25 cellular contexts compared by ENCODE assay signal in genomic region chr3:156608601-156609000, GRCh38. TPM values are rescaled to one million over a fixed set of nuclear protein-coding genes. Genes with fewer than 3 reads are reported as not detected.
DNase-seq lines count a peak whose midpoint lies in the region; ATAC-seq, FAIRE-seq and TF ChIP-seq lines count a peak whose summit lies in the region.
"Had no signal": no experiment of that assay in that cellular context is flagged by ENCODE, and none has a peak within 500 bp of the region (broad histone marks: within the 10 kb centered on the region; RNA-seq: fewer than 3 reads in every experiment).

No MANE protein-coding gene starts in this region.

- TF ChIP-seq RAD21 in K562 (CRISPR knock-in tag; conservative IDR thresholded peaks at IDR 0.05 in 1 of 2, IDR thresholded peaks at IDR 0.05 in 1 of 2), result no peak

- H3K9me3 ChIP-seq in mammary epithelial cell (replicated peaks; ENCODE audit: insufficient read depth, low read length) (no peaks in the 10 kb centered on the region), K562 (replicated peaks; ENCODE audit: control insufficient read depth, insufficient read depth, low read depth, low read length) (no peaks in the 10 kb centered on the region), testis (no peaks in the 10 kb centered on the region)
- H3K9me3 ChIP-seq: HAP-1 had no signal

- TF ChIP-seq POLR2A in K562 (conservative IDR thresholded peaks at IDR 0.05) (no peak), testis (IDR thresholded peaks at IDR 0.05) (no peak)

- no peak overlapping the region for H2AK5ac ChIP-seq in mesendoderm (ENCODE audit: low read length)

- H3K27me3 Mint-ChIP-seq in MCF 10A (ENCODE audit: insufficient read depth, unreplicated experiment), result no peaks in the 10 kb centered on the region
- H3K27me3 Mint-ChIP-seq in effector memory CD8-positive, alpha-beta T cell, result peaks cover 8 to 27% of the 10 kb centered on the region in 2 donors

- intact Hi-C loops in mammary epithelial cell (cut with micrococcal nuclease) (no loop called here), MCF 10A (cut with micrococcal nuclease) (no loop called here), K562 (cut with micrococcal nuclease) (no loop called here), testis (cut with DNase I; ENCODE audit: low total_unique reads) (no loop called here)

- no peak for FAIRE-seq in K562 (lab: Jason Lieb, UNC)
- FAIRE-seq: D721Med, GM19239, HTR-8/SVneo, RCC 7860 had no signal

- in situ Hi-C loops in mammary epithelial cell (cut with MboI; ENCODE audit: low sequenced_read_pairs in 2 of 2), result no loop called here
- in situ Hi-C loops in K562 (cut with MboI), result no loop called here

- DNase-seq in mammary epithelial cell (no peak), MCF 10A (ENCODE audit: unreplicated experiment) (no peak), K562 (ENCODE audit: extremely low read depth in 1 of 4, low spot score in 3 of 4) (no peak), mesendoderm (no peak), testis (no peak), foreskin fibroblast (no peak), COR-L47 (lab: John Stamatoyannopoulos, UW) (no peak)
- no peak for DNase-seq in effector memory CD8-positive, alpha-beta T cell
- DNase-seq: AML-193, C1 segment of cervical spinal cord, DMS53, GF-D8, IMR-90, NCI-H1694, NCI-H2081, NCI-H2171, NCI-H524 treated with DMSO at 0.1 percent for 48 hours, NCI-H82, Right ventricle myocardium superior had no signal

- no peak overlapping the region for H3K4ac ChIP-seq in mesendoderm (ENCODE audit: low read depth, low read length)

- no peak for TF ChIP-seq EP300 in K562 (IDR thresholded peaks at IDR 0.05; ENCODE audit: low read length)

- ATAC-seq in K562, result no peak
- ATAC-seq in effector memory CD8-positive, alpha-beta T cell (replicated peaks), result no peak

- no peaks in the 10 kb centered on the region for H3K36me3 ChIP-seq in mammary epithelial cell (ENCODE audit: insufficient read depth, low read length)
- H3K36me3 ChIP-seq in K562 (ENCODE audit: control insufficient read depth, insufficient read depth, low read length), result no peaks in the 10 kb centered on the region
- H3K36me3 ChIP-seq in mesendoderm (ENCODE audit: control insufficient read depth, insufficient read depth, low read length), result no peaks in the 10 kb centered on the region
- no peaks in the 10 kb centered on the region for H3K36me3 ChIP-seq in testis (ENCODE audit: low read depth, missing control alignments)
- H3K36me3 ChIP-seq: HAP-1 had no signal

- no TSS peak for BruUV-seq in mammary epithelial cell (replicated peaks; lab: Mats Ljungman, UMichigan)
- no TSS peak for BruUV-seq in MCF 10A (replicated peaks; lab: Mats Ljungman, UMichigan)
- no TSS peak for BruUV-seq in K562 (replicated peaks; lab: Mats Ljungman, UMichigan)

- TF ChIP-seq CTCF in mammary epithelial cell (conservative IDR thresholded peaks at IDR 0.05 in 1 of 2, IDR thresholded peaks at IDR 0.05 in 1 of 2; ENCODE audit: extremely low read depth in 1 of 2, insufficient read depth in 1 of 2, low read depth in 1 of 2, low read length in 2 of 2) (no peak), MCF 10A (IDR thresholded peaks at IDR 0.05; ENCODE audit: unreplicated experiment) (no peak), K562 (IDR thresholded peaks at IDR 0.05 in 2 of 3, conservative IDR thresholded peaks at IDR 0.05 in 1 of 3; ENCODE audit: insufficient read depth in 2 of 3, low read depth in 1 of 3, low read length in 3 of 3) (no peak), testis (IDR thresholded peaks at IDR 0.05) (no peak), foreskin fibroblast (IDR thresholded peaks at IDR 0.05; ENCODE audit: low read depth, low read length) (no peak)

- no peaks in the 10 kb centered on the region for H3K4me1 ChIP-seq in mammary epithelial cell (ENCODE audit: insufficient read depth, low read length)
- H3K4me1 ChIP-seq in K562 (replicated peaks in 1 of 2; ENCODE audit: control insufficient read depth in 2 of 2, insufficient read depth in 2 of 2, low read length in 2 of 2), result peaks cover 18 to 23% of the 10 kb centered on the region in 2 experiments
- H3K4me1 ChIP-seq in mesendoderm (ENCODE audit: control insufficient read depth, low read depth, low read length), result no peaks in the 10 kb centered on the region
- H3K4me1 ChIP-seq in testis, result peaks cover 21% of the 10 kb centered on the region

- H2BK120ac ChIP-seq in mesendoderm (ENCODE audit: low read depth, low read length), result peak overlapping the region; percentile 78

- H4K8ac ChIP-seq in mesendoderm (ENCODE audit: low read depth, low read length), result no peak overlapping the region

- H3K9ac ChIP-seq in mammary epithelial cell (ENCODE audit: insufficient read depth, low read length) (no peak overlapping the region), K562 (ENCODE audit: insufficient read depth in 1 of 2, low read depth in 2 of 2, low read length in 2 of 2) (no peak overlapping the region), mesendoderm (ENCODE audit: low read length) (no peak overlapping the region)

- H3K9me3 Mint-ChIP-seq in MCF 10A (ENCODE audit: unreplicated experiment), result no peaks in the 10 kb centered on the region
- H3K9me3 Mint-ChIP-seq in effector memory CD8-positive, alpha-beta T cell, result no peaks in the 10 kb centered on the region

- H3K79me2 ChIP-seq in mammary epithelial cell (ENCODE audit: insufficient read depth, low read length), result no peaks in the 10 kb centered on the region
- no peaks in the 10 kb centered on the region for H3K79me2 ChIP-seq in K562 (ENCODE audit: control insufficient read depth, insufficient read depth, low read length)
- no peaks in the 10 kb centered on the region for H3K79me2 ChIP-seq in mesendoderm (ENCODE audit: control insufficient read depth, insufficient read depth, low read length)

- no peaks in the 10 kb centered on the region for H3K27me3 ChIP-seq in mammary epithelial cell (ENCODE audit: insufficient read depth, low read length)
- no peaks in the 10 kb centered on the region for H3K27me3 ChIP-seq in K562 (ENCODE audit: control insufficient read depth in 2 of 2, insufficient read depth in 2 of 2, low read length in 2 of 2)
- no peaks in the 10 kb centered on the region for H3K27me3 ChIP-seq in mesendoderm (ENCODE audit: insufficient read depth, low read length, poor library complexity)
- H3K27me3 ChIP-seq in testis, result no peaks in the 10 kb centered on the region

- no peak overlapping the region for H2BK15ac ChIP-seq in mesendoderm (replicated peaks; ENCODE audit: low read depth)

- H3K56ac ChIP-seq in mesendoderm (ENCODE audit: low read length), result no peak overlapping the region

- H4K20me1 ChIP-seq in mammary epithelial cell (ENCODE audit: insufficient read depth, low read length) (no peaks in the 10 kb centered on the region), K562 (replicated peaks; ENCODE audit: control insufficient read depth, insufficient read depth, low read length) (no peaks in the 10 kb centered on the region)

- POLR2A ChIA-PET in MCF 10A (lab: Yijun Ruan, JAX), result interaction anchor here (1.2 kb wide), 1 partner anchor 11 kb away, joined by 3 read pairs; no protein-coding TSS in a partner anchor
- POLR2A ChIA-PET in K562 (lab: Yijun Ruan, JAX), result no interaction called here

- no peaks in the 10 kb centered on the region for H3K9me1 ChIP-seq in K562 (ENCODE audit: control insufficient read depth, insufficient read depth, low read length)

- no peaks in the 10 kb centered on the region for H3K36me3 Mint-ChIP-seq in MCF 10A (ENCODE audit: insufficient read depth, unreplicated experiment)
- no peaks in the 10 kb centered on the region for H3K36me3 Mint-ChIP-seq in effector memory CD8-positive, alpha-beta T cell (ENCODE audit: insufficient read depth)

- H3K4me2 ChIP-seq in mammary epithelial cell (ENCODE audit: insufficient read depth, low read depth, low read length) (no peak overlapping the region), K562 (ENCODE audit: insufficient read depth, low read length) (no peak overlapping the region), mesendoderm (ENCODE audit: low read length) (no peak overlapping the region)

- H2BK5ac ChIP-seq in mesendoderm (ENCODE audit: low read length), result no peak overlapping the region

- no peak overlapping the region for H3K18ac ChIP-seq in mesendoderm (ENCODE audit: low read length)

- peaks cover 13% of the 10 kb centered on the region for H3K4me1 Mint-ChIP-seq in MCF 10A (ENCODE audit: insufficient read depth, unreplicated experiment)
- H3K4me1 Mint-ChIP-seq in effector memory CD8-positive, alpha-beta T cell (ENCODE audit: low read depth in 2 of 2), result peaks cover 4 to 8% of the 10 kb centered on the region in 2 donors

- no peaks in the 10 kb centered on the region for H3K79me1 ChIP-seq in mesendoderm (ENCODE audit: low read length)

- H2AFZ ChIP-seq in mammary epithelial cell (ENCODE audit: low read depth, low read length) (peak overlapping the region; percentile 16), K562 (ENCODE audit: low read depth, low read length) (peak overlapping the region; percentile 58)

- H3K23ac ChIP-seq in mesendoderm (ENCODE audit: low read length), result no peak overlapping the region

- H3K4me3 Mint-ChIP-seq in MCF 10A (ENCODE audit: unreplicated experiment), result no peak overlapping the region
- H3K4me3 Mint-ChIP-seq in effector memory CD8-positive, alpha-beta T cell, result no peak overlapping the region

- H3K4me3 ChIP-seq in mammary epithelial cell (replicated peaks in 1 of 3; ENCODE audit: insufficient read depth in 1 of 3, low read depth in 2 of 3, low read length in 3 of 3) (no peak overlapping the region), K562 (no peak overlapping the region), mesendoderm (ENCODE audit: low read length) (no peak overlapping the region), testis (no peak overlapping the region), foreskin fibroblast (ENCODE audit: low read depth in 1 of 2, low read length in 2 of 2) (no peak overlapping the region)
- H3K4me3 ChIP-seq: HAP-1 had no signal

- no peak overlapping the region for H3K27ac ChIP-seq in mammary epithelial cell (ENCODE audit: insufficient read depth, low read depth, low read length)
- H3K27ac ChIP-seq in K562 (ENCODE audit: extremely low read depth, low read depth, low read length), result no peak overlapping the region
- no peak overlapping the region for H3K27ac ChIP-seq in mesendoderm (ENCODE audit: low read depth, low read length)
- H3K27ac ChIP-seq in testis, result peak overlapping the region; percentile 26 to 55
- H3K27ac ChIP-seq: 22Rv1 had no signal

- no peak overlapping the region for H3K27ac Mint-ChIP-seq in MCF 10A (ENCODE audit: low read depth, unreplicated experiment)
- H3K27ac Mint-ChIP-seq in effector memory CD8-positive, alpha-beta T cell, result no peak overlapping the region

- CTCF ChIA-PET in mammary epithelial cell (lab: Charles Lee; ENCODE audit: low non-redundant PET) (no interaction called here), MCF 10A (lab: Yijun Ruan, JAX) (interaction anchor here (0.6 kb wide), 1 partner anchor 35 kb away, joined by 3 read pairs; no protein-coding TSS in a partner anchor), K562 (lab: Yijun Ruan, JAX; ENCODE audit: low intra/inter-chr PET ratio) (no interaction called here)

- dilution Hi-C loops in mammary epithelial cell (cut with HindIII; ENCODE audit: low sequenced_read_pairs), result no loop called here

- no peak overlapping the region for H4K5ac ChIP-seq in mesendoderm (ENCODE audit: low read length)

- WGBS in mammary epithelial cell (ENCODE audit: low coverage, missing lambda C conversion rate), result 81% methylated on average over 3 of the region's 3 CpGs
- 70% methylated on average over 3 of the region's 3 CpGs for WGBS in K562 (ENCODE audit: insufficient coverage, low coverage, missing lambda C conversion rate)
- WGBS in mesendoderm (ENCODE audit: extremely low coverage, insufficient coverage, low lambda C conversion rate), result no CpG with 5 or more reads among the region's 3 CpGs
- WGBS in testis, 2 donors, result 59 to 68% methylated on average over 3 of the region's 3 CpGs

RNA-seq across cellular contexts. Expression of gene SSR3, which starts 53.7 kb away (rescaled TPM):
- total RNA-seq in mammary epithelial cell, result 100 to 1,000 TPM; 375 to 388 TPM
- 339 TPM for polyA plus RNA-seq in mammary epithelial cell
- polyA minus RNA-seq in mammary epithelial cell, result 575 TPM
- 447 and 568 TPM in 2 replicates for total RNA-seq in MCF 10A (2022)
- 161 and 194 TPM in 2 replicates for total RNA-seq in K562 (2011; cell fraction: chromatin; rRNA removed; ENCODE audit: low replicate concordance)
- 173 and 183 TPM in 2 replicates for total RNA-seq in K562 (2011; cell fraction: nucleolus; rRNA removed)
- total RNA-seq in K562 (2011; cell fraction: nucleoplasm; rRNA removed), result 226 and 257 TPM in 2 replicates
- 104 and 139 TPM in 2 replicates for total RNA-seq in K562 (2014; rRNA removed)
- total RNA-seq in K562 (2014; rRNA removed; fragmentation: Illumina TruSeq; extraction: Trizol), result 330 and 368 TPM in 2 replicates
- 206 and 248 TPM in 2 replicates for total RNA-seq in K562 (2015; rRNA removed; fragmentation: Illumina TruSeq; extraction: Trizol)
- total RNA-seq in K562 (2021), result 243 and 257 TPM in 2 replicates
- polyA plus RNA-seq in K562 (2011; rRNA removed), result 354 and 388 TPM in 2 replicates
- polyA plus RNA-seq in K562 (2011; cell fraction: cytosol; rRNA removed), result 155 and 228 TPM in 2 replicates
- 70.9 and 103 TPM in 2 replicates for polyA plus RNA-seq in K562 (2011; cell fraction: nucleus; rRNA removed)
- 284 and 396 TPM in 2 replicates for polyA plus RNA-seq in K562 (2012)
- 246 and 307 TPM in 2 replicates for polyA plus RNA-seq in K562 (2014; fragmentation: Illumina TruSeq; extraction: Trizol)
- polyA plus RNA-seq in K562 (2014; fragmentation: Nextera tagmentation; extraction: Ambion mirVana), result 100 to 1,000 TPM; 423 to 464 TPM
- polyA plus RNA-seq in K562 (2014; rRNA removed), result 154 and 214 TPM in 2 replicates
- polyA minus RNA-seq in K562 (2011; rRNA and poly(A)+ RNA removed), result 571 and 620 TPM in 2 replicates
- 141 and 146 TPM in 2 replicates for polyA minus RNA-seq in K562 (2011; cell fraction: cytosol; rRNA and poly(A)+ RNA removed)
- polyA minus RNA-seq in K562 (2011; cell fraction: nucleus; rRNA and poly(A)+ RNA removed), result 74.0 and 143 TPM in 2 replicates
- polyA plus RNA-seq in mesendoderm (2013, experiment 1 of 2), result 184 TPM
- polyA plus RNA-seq in mesendoderm (2013, experiment 2 of 2), result 182 TPM
- 100 to 1,000 TPM in 1 of 2 donors, 10 to 100 TPM in 1; 85.0 to 108 TPM for total RNA-seq in testis
- polyA plus RNA-seq in testis (ENCODE audit: insufficient read depth, low read depth, low replicate concordance), result 204 TPM

Comparison
In these comparisons a context has a peak if more than half of its experiments do, and no peak if none do; other contexts are left out.
1. H3K27ac ChIP-seq: peak in testis (2 of 2); none in mammary epithelial cell (single experiment), K562 (single experiment) and mesendoderm (single experiment).